Comparison of ENCODE assay signal across 1 cellular context in genomic region chr13:36875955-36876354, GRCh38.
TF ChIP-seq lines count a peak whose summit lies in the region.

No MANE protein-coding gene starts in this region.

TF ChIP-seq in IMR-90, 13 proteins besides CTCF, POLR2A, EP300 and RAD21 (continued from another document):
- TF ChIP-seq USF2 (IDR thresholded peaks at IDR 0.05; ENCODE audit: low read depth, low read length): no peak
